In the genomic region with DNA sequence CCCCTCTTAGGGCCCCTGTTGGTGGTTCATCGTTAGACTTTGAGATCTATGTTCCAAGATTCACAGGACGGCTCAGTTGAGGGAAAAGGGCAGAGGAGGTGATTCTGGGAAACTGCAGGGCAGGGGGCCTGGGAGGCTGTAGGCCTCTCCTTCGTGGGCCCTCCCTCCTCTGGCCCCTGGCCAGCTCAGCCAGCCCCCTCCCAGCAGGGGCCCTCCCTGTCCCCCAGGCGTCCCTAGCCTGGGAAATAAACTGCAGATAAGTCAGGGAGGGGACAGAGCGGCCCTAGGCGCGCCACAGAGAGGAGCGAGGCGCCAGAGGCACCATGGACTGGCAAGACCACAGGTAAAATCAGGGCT, we compare ENCODE assay signal across 1 cellular context.
TF ChIP-seq lines count a peak whose summit lies in the region.

No MANE protein-coding gene starts in this region.

TF ChIP-seq in IMR-90, 13 proteins besides CTCF, POLR2A, EP300 and RAD21:
- no peak for TF ChIP-seq RCOR1 (IDR thresholded peaks at IDR 0.05; ENCODE audit: insufficient replicate concordance, low read length)
- no peak for TF ChIP-seq CEBPB (IDR thresholded peaks at IDR 0.05; ENCODE audit: low read depth, low read length)
- TF ChIP-seq NFE2L2 (IDR thresholded peaks at IDR 0.05; ENCODE audit: low read depth, low read length) = no peak
- TF ChIP-seq BHLHE40 (IDR thresholded peaks at IDR 0.05; ENCODE audit: low read depth, low read length) = no peak
- no peak for TF ChIP-seq MAZ (IDR thresholded peaks at IDR 0.05; ENCODE audit: borderline replicate concordance, low read depth, low read length)
- TF ChIP-seq, protein P1, sequence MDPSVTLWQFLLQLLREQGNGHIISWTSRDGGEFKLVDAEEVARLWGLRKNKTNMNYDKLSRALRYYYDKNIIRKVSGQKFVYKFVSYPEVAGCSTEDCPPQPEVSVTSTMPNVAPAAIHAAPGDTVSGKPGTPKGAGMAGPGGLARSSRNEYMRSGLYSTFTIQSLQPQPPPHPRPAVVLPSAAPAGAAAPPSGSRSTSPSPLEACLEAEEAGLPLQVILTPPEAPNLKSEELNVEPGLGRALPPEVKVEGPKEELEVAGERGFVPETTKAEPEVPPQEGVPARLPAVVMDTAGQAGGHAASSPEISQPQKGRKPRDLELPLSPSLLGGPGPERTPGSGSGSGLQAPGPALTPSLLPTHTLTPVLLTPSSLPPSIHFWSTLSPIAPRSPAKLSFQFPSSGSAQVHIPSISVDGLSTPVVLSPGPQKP (IDR thresholded peaks at IDR 0.05; ENCODE audit: borderline replicate concordance, low read depth, low read length) = no peak
- no peak for TF ChIP-seq SMC3 (IDR thresholded peaks at IDR 0.05; ENCODE audit: low read depth, low read length)
- TF ChIP-seq FOS (IDR thresholded peaks at IDR 0.05; ENCODE audit: low read depth, low read length) = no peak
- TF ChIP-seq MXI1 (IDR thresholded peaks at IDR 0.05; ENCODE audit: borderline replicate concordance, low read depth, low read length) = no peak
- TF ChIP-seq CHD1 (IDR thresholded peaks at IDR 0.05; ENCODE audit: low read depth, low read length) = no peak
- TF ChIP-seq, protein P2, sequence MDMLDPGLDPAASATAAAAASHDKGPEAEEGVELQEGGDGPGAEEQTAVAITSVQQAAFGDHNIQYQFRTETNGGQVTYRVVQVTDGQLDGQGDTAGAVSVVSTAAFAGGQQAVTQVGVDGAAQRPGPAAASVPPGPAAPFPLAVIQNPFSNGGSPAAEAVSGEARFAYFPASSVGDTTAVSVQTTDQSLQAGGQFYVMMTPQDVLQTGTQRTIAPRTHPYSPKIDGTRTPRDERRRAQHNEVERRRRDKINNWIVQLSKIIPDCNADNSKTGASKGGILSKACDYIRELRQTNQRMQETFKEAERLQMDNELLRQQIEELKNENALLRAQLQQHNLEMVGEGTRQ (IDR thresholded peaks at IDR 0.05; ENCODE audit: low read depth, low read length) = no peak
- no peak for TF ChIP-seq RFX5 (IDR thresholded peaks at IDR 0.05; ENCODE audit: low read depth, low read length)
- TF ChIP-seq MAFK (IDR thresholded peaks at IDR 0.05; ENCODE audit: low read depth, low read length) = no peak
